In the genomic region with DNA sequence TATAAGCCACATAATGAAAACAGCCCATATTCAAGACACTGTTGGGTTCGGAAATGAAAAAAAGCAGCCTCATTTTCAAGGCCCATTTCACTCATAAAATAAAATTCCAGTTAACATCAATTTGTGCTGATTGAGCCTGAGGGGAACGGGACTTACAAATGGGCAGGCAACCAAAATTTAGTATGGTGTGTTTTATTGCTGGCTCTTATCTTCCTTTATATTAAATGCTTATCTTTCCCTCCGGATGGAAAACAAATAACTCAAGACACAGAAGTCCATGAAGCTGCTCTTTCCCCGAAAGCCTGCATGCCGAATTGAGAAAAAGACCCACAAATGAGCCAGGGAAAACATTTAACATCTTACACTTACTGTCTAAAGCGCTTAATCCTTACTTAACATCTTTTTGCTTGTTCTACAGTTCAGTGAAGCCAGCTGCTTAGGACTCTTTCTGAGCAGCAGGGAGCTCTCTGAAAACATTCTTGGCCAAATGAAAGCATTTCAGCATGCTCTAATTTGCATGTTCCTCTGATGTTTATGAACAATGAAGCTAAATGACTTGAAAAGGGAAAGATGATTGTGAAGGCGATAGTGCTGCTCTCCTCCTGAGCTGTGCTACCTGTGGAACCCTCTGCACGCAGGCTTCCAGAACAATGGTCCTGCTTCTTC, we compare ENCODE assay signal across 1 cellular context.
TF ChIP-seq lines count a peak whose summit lies in the region.

No MANE protein-coding gene starts in this region.

TF ChIP-seq in HEK293, 187 proteins besides CTCF, POLR2A, EP300 and RAD21 (continued from another document):
- TF ChIP-seq, protein P1, sequence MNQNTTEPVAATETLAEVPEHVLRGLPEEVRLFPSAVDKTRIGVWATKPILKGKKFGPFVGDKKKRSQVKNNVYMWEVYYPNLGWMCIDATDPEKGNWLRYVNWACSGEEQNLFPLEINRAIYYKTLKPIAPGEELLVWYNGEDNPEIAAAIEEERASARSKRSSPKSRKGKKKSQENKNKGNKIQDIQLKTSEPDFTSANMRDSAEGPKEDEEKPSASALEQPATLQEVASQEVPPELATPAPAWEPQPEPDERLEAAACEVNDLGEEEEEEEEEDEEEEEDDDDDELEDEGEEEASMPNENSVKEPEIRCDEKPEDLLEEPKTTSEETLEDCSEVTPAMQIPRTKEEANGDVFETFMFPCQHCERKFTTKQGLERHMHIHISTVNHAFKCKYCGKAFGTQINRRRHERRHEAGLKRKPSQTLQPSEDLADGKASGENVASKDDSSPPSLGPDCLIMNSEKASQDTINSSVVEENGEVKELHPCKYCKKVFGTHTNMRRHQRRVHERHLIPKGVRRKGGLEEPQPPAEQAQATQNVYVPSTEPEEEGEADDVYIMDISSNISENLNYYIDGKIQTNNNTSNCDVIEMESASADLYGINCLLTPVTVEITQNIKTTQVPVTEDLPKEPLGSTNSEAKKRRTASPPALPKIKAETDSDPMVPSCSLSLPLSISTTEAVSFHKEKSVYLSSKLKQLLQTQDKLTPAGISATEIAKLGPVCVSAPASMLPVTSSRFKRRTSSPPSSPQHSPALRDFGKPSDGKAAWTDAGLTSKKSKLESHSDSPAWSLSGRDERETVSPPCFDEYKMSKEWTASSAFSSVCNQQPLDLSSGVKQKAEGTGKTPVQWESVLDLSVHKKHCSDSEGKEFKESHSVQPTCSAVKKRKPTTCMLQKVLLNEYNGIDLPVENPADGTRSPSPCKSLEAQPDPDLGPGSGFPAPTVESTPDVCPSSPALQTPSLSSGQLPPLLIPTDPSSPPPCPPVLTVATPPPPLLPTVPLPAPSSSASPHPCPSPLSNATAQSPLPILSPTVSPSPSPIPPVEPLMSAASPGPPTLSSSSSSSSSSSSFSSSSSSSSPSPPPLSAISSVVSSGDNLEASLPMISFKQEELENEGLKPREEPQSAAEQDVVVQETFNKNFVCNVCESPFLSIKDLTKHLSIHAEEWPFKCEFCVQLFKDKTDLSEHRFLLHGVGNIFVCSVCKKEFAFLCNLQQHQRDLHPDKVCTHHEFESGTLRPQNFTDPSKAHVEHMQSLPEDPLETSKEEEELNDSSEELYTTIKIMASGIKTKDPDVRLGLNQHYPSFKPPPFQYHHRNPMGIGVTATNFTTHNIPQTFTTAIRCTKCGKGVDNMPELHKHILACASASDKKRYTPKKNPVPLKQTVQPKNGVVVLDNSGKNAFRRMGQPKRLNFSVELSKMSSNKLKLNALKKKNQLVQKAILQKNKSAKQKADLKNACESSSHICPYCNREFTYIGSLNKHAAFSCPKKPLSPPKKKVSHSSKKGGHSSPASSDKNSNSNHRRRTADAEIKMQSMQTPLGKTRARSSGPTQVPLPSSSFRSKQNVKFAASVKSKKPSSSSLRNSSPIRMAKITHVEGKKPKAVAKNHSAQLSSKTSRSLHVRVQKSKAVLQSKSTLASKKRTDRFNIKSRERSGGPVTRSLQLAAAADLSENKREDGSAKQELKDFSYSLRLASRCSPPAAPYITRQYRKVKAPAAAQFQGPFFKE (tag by site-specific recombination; IDR thresholded peaks at IDR 0.05; ENCODE audit: borderline replicate concordance): no peak
- TF ChIP-seq FEZF1 (tag by site-specific recombination; IDR thresholded peaks at IDR 0.05) (peak; percentile 92), ZNF214 (tag by site-specific recombination; IDR thresholded peaks at IDR 0.05; ENCODE audit: borderline replicate concordance) (no peak), ZNF843 (tag by site-specific recombination; IDR thresholded peaks at IDR 0.05) (peak; percentile 72)
